In the genomic region with DNA sequence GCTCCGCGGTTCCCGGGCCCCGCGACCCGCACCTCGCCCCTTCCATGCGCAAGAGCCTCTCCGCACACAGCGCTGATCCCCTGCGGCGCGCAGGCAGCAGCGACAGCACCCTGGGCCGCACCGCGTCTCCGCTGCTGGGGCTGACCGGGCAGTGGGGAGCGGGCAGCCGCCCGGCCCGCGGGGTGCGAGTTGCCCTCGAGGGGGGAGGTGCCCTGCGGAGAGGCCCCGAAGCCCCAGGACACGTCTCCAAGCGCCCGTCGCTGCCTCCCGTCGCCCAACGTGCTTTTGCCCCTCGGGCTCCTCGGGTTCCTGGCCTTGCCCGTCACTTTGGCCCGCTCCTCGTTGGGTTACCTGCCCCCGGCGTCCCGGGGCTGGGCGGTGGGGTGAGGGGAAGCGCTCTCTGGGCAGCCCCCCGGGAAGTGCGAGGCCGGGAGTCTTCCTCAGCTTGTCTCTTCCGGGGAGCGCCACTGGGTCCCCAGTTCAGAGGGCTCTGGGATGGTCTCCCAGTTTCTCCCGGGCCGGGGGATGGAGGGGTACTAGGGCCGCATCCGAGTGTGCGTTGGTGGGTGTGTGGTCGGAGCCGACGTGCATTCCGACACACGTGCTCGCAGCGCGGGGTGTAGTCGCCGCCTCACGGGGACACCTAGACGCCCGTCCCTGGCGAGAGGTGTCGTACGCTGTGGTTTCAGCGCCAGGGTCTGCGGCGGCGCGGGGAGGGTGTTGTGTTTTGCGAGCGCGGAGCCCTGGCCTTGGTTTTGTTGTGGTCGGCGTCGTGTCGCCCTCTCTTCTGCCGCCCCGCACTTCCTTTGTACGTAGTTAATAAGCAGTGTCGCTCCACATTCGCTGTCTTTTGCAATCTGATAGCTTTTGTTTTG, we compare ENCODE assay signal across 10 cellular contexts. TPM values are rescaled to one million over a fixed set of nuclear protein-coding genes. Genes with fewer than 3 reads are reported as not detected.
A peak's percentile ranks its signal among the peaks of the same experiment; 100 is the strongest.
DNase-seq lines count a peak whose midpoint lies in the region; ATAC-seq, FAIRE-seq and TF ChIP-seq lines count a peak whose summit lies in the region.
"Had no signal": no experiment of that assay in that cellular context is flagged by ENCODE, and none has a peak within 500 bp of the region (broad histone marks: within the 10 kb centered on the region; RNA-seq: fewer than 3 reads in every experiment).

No MANE protein-coding gene starts in this region.

- ATAC-seq in HG03521 (IDR thresholded peaks at IDR 0.05; ENCODE audit: unreplicated experiment) = no peak
- no peak for ATAC-seq in GM21529 (IDR thresholded peaks at IDR 0.05; ENCODE audit: unreplicated experiment)

- DNase-seq in AG04450 (ENCODE audit: low read depth, low spot score) = no peak
- no peak for DNase-seq in Jurkat, Clone E6-1 (ENCODE audit: low read depth, low spot score)
- DNase-seq in activated CD8-positive, alpha-beta memory T cell treated with anti-CD3 and anti-CD28 coated beads, Interleukin-2, amount 50 U/mL, for 48 hours = peak; percentile 75
- peak; percentile 24 for DNase-seq in endothelial cell of umbilical vein (ENCODE audit: low read depth, low spot score)
- peak in 10 of 49 donors; percentile 9 to 44 (median 30) for DNase-seq in substantia nigra (lab: John Stamatoyannopoulos, UW)

- dilution Hi-C loops in endothelial cell of umbilical vein (cut with MboI; ENCODE audit: extremely low pct_ligation_motif_present, low sequenced_read_pairs) = loop anchor here (25.0 kb wide), 1 partner anchor 237 kb away; no protein-coding TSS in a partner anchor

- POLR2A ChIA-PET in AG04450 (lab: Yijun Ruan, JAX) = no interaction called here
- POLR2A ChIA-PET in endothelial cell of umbilical vein (lab: Charles Lee) = no interaction called here

- H3K4me1 ChIP-seq in endothelial cell of umbilical vein (ENCODE audit: control insufficient read depth, extremely low read depth, insufficient read depth, low read length) (peaks cover 28% of the 10 kb centered on the region), mucosa of stomach (ENCODE audit: control insufficient read depth, insufficient read depth, low read length) (peaks cover 5% of the 10 kb centered on the region)

- H3K9ac ChIP-seq in endothelial cell of umbilical vein (replicated peaks; ENCODE audit: extremely low read depth, insufficient read depth, low read length) (peak overlapping the region; percentile 67), mucosa of stomach (ENCODE audit: low read length) (peak overlapping the region; percentile 77)

- BruUV-seq in endothelial cell of umbilical vein (replicated peaks; lab: Mats Ljungman, UMichigan) = no TSS peak

- peak overlapping the region; percentile 47 for H3K4me2 ChIP-seq in endothelial cell of umbilical vein (ENCODE audit: insufficient read depth, low read length)

- H3K27ac ChIP-seq in AG04450 (ENCODE audit: low read depth, low read length) (peak overlapping the region; percentile 76), endothelial cell of umbilical vein (ENCODE audit: insufficient read depth, low read depth, low read length) (no peak overlapping the region), substantia nigra (ENCODE audit: low read depth, low read length, poor library complexity, severe bottlenecking) (peak overlapping the region; percentile 35)

- peak; percentile 15 for FAIRE-seq in endothelial cell of umbilical vein (lab: Jason Lieb, UNC)
- FAIRE-seq: GM18507, islet of Langerhans had no signal

- H4K20me1 ChIP-seq in endothelial cell of umbilical vein (replicated peaks; ENCODE audit: control insufficient read depth, extremely low read depth, insufficient read depth, low read length) = peaks cover 3% of the 10 kb centered on the region

- H2AFZ ChIP-seq in endothelial cell of umbilical vein (ENCODE audit: low read depth, low read length) = peak overlapping the region; percentile 1

- TF ChIP-seq CTCF in AG04450 (IDR thresholded peaks at IDR 0.05; ENCODE audit: low read depth, low read length) (no peak), endothelial cell of umbilical vein (IDR thresholded peaks at IDR 0.05; ENCODE audit: extremely low read depth in 1 of 2, insufficient read depth in 1 of 2, low read depth in 1 of 2, low read length in 2 of 2) (no peak)

- no peaks in the 10 kb centered on the region for H3K9me1 ChIP-seq in endothelial cell of umbilical vein (replicated peaks; ENCODE audit: control insufficient read depth, extremely low read depth, insufficient read depth, low read length)

- peaks cover 44% of the 10 kb centered on the region for H3K79me2 ChIP-seq in endothelial cell of umbilical vein (ENCODE audit: control insufficient read depth, insufficient read depth, low read length)

- CTCF ChIA-PET in AG04450 (lab: Charles Lee) = interaction anchor here (2.1 kb wide), 1 partner anchor 10 kb away, joined by 9 read pairs; no protein-coding TSS in a partner anchor
- CTCF ChIA-PET in endothelial cell of umbilical vein (lab: Charles Lee) = interaction anchor here (1.6 to 4.7 kb wide), 4 partner anchors 8 to 200 kb away, joined by 7 to 27 read pairs (median 9); no protein-coding TSS in a partner anchor

- intact Hi-C loops in endothelial cell of umbilical vein (cut with micrococcal nuclease) = loop anchor here (2.0 to 10.0 kb wide), 3 partner anchors 207 to 565 kb away; no protein-coding TSS in a partner anchor

- H3K9me3 ChIP-seq in AG04450 (ENCODE audit: control insufficient read depth, insufficient read depth, low read length) (no peaks in the 10 kb centered on the region; the same call in 1 of the 2 replicates), endothelial cell of umbilical vein (replicated peaks; ENCODE audit: control insufficient read depth, insufficient read depth, low read length) (no peaks in the 10 kb centered on the region), mucosa of stomach (ENCODE audit: control insufficient read depth, low read length) (no peaks in the 10 kb centered on the region)

- peak; percentile 27 for TF ChIP-seq POLR2A in endothelial cell of umbilical vein (IDR thresholded peaks at IDR 0.05; ENCODE audit: low read depth, low read length)

- H3K4me3 ChIP-seq in AG04450 (ENCODE audit: low read depth, low read length) = peak overlapping the region; percentile 88
- H3K4me3 ChIP-seq in Jurkat, Clone E6-1 (ENCODE audit: low read length) = peak overlapping the region; percentile 57
- peak overlapping the region; percentile 64 to 96 (median 65) for H3K4me3 ChIP-seq in endothelial cell of umbilical vein (replicated peaks in 1 of 3; ENCODE audit: insufficient read depth in 1 of 3, low read depth in 1 of 3, low read length in 3 of 3)
- H3K4me3 ChIP-seq in mucosa of stomach (ENCODE audit: low read length) = peak overlapping the region; percentile 73

- peaks cover 2% of the 10 kb centered on the region for H3K27me3 ChIP-seq in AG04450 (ENCODE audit: control insufficient read depth, insufficient read depth, low read length)
- peaks cover 2 to 12% of the 10 kb centered on the region in 2 experiments for H3K27me3 ChIP-seq in endothelial cell of umbilical vein (ENCODE audit: control insufficient read depth in 2 of 2, insufficient read depth in 2 of 2, low read length in 2 of 2)
- peaks cover 33% of the 10 kb centered on the region for H3K27me3 ChIP-seq in mucosa of stomach (ENCODE audit: control insufficient read depth, insufficient read depth, low read length)

- no peaks in the 10 kb centered on the region for H3K36me3 ChIP-seq in endothelial cell of umbilical vein (ENCODE audit: control insufficient read depth in 2 of 2, extremely low read depth in 1 of 2, insufficient read depth in 2 of 2, low read length in 2 of 2)
- H3K36me3 ChIP-seq in mucosa of stomach (ENCODE audit: control insufficient read depth, insufficient read depth, low read length) = no peaks in the 10 kb centered on the region

TF ChIP-seq in endothelial cell of umbilical vein, 7 proteins besides CTCF, POLR2A, EP300 and RAD21:
- TF ChIP-seq, protein P1, sequence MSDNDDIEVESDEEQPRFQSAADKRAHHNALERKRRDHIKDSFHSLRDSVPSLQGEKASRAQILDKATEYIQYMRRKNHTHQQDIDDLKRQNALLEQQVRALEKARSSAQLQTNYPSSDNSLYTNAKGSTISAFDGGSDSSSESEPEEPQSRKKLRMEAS (IDR thresholded peaks at IDR 0.05; ENCODE audit: insufficient read depth, insufficient read length) = peak; percentile 18
- TF ChIP-seq POLR2AphosphoS5 (IDR thresholded peaks at IDR 0.05; ENCODE audit: insufficient read depth, low read depth, low read length) (peak; percentile 7), FOS (IDR thresholded peaks at IDR 0.05; ENCODE audit: borderline replicate concordance, insufficient read depth, low read length) (no peak)

RNA-seq across cellular contexts. Expression of a gene that starts 1.9 kb away (rescaled TPM):
- polyA plus RNA-seq in AG04450 (2011; rRNA removed) (21.6 and 35.4 TPM in 2 replicates), endothelial cell of umbilical vein (16.1 and 19.1 TPM in 2 replicates)
- polyA minus RNA-seq in AG04450 (2011; rRNA and poly(A)+ RNA removed) = 114 and 148 TPM in 2 replicates
- 11.7 TPM for polyA plus RNA-seq in Jurkat, Clone E6-1 (2012; ENCODE audit: insufficient read depth, insufficient read length)
- total RNA-seq in endothelial cell of umbilical vein = 50.9 and 59.1 TPM in 2 replicates
- 15.3 and 17.4 TPM in 2 replicates for polyA plus RNA-seq in endothelial cell of umbilical vein (2011; cell fraction: cytosol; rRNA removed)
- 67.9 and 76.7 TPM in 2 replicates for polyA plus RNA-seq in endothelial cell of umbilical vein (2011; cell fraction: nucleus; rRNA removed)
- 9.9 and 12.6 TPM in 2 replicates for polyA plus RNA-seq in endothelial cell of umbilical vein (2012)
- polyA minus RNA-seq in endothelial cell of umbilical vein = 85.3 and 92.3 TPM in 2 replicates
- polyA minus RNA-seq in endothelial cell of umbilical vein (2011; cell fraction: cytosol; rRNA and poly(A)+ RNA removed) = 92.3 TPM
- polyA minus RNA-seq in endothelial cell of umbilical vein (2011; cell fraction: nucleus; rRNA and poly(A)+ RNA removed) = 126 and 128 TPM in 2 replicates

Comparison
In these comparisons a context has a peak if more than half of its experiments do, and no peak if none do; other contexts are left out.
1. DNase-seq: peak in activated CD8-positive, alpha-beta memory T cell treated with anti-CD3 and anti-CD28 coated beads, Interleukin-2, amount 50 U/mL, for 48 hours (single experiment) and endothelial cell of umbilical vein (single experiment); none in AG04450 (single experiment) and Jurkat, Clone E6-1 (single experiment).
2. Peak in every context shown above with its lines, with median percentiles within 50 percentile points of each other: H3K4me3 ChIP-seq.